11 cellular contexts compared by ENCODE assay signal in the genomic region with DNA sequence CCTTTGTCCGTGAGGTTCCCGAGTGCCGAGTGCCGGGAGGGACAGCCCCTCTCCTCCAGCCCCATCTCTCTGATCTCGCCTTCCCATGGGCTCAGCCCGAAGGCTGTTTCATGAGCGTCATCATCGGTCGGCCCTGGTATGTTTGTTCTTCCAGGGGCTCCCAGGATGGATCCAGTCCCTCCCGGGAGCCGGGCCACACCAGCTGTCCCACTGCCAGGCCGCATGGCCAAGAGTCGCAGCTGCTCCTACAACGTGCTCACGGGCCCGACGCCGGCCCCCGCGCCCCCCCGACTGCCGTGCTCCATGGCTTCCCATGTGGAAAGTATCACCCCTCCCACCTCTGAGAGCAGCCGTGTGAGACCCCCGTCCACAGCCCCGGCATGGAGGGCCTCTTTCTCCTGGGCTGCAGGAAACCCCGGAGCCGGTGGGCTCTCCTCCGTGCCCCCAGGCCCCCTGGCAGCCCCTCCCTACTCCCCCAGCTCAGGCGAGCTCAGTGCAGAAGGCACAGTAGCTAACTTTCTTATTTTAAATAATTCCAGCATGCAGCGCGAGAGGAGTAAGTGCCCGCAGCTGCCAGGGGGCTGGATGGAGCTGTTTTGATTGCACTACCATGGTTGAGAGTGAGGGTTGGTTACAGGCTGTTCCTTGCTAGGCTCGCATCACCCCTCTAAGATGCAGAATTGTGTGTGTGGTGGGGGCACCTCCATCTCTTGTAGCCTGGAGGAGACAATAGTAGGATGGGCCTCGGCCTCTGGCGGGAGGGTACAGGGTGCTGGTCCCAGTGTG. TPM values are rescaled to one million over a fixed set of nuclear protein-coding genes. Genes with fewer than 3 reads are reported as not detected.
A peak's percentile ranks its signal among the peaks of the same experiment; 100 is the strongest.
DNase-seq lines count a peak whose midpoint lies in the region; ATAC-seq, FAIRE-seq and TF ChIP-seq lines count a peak whose summit lies in the region.
"Had no signal": no experiment of that assay in that cellular context is flagged by ENCODE, and none has a peak within 500 bp of the region (broad histone marks: within the 10 kb centered on the region; RNA-seq: fewer than 3 reads in every experiment).

No MANE protein-coding gene starts in this region.

- no peaks in the 10 kb centered on the region for H3K27me3 ChIP-seq in SK-N-SH (ENCODE audit: insufficient read depth)
- peaks cover 0 to 14% (median 12%) of the 10 kb centered on the region in 4 experiments; a peak in 4 of 7 replicates for H3K27me3 ChIP-seq in H1 (replicated peaks in 1 of 4; ENCODE audit: control insufficient read depth in 3 of 4, extremely low read depth in 1 of 4, insufficient read depth in 3 of 4, low read length in 3 of 4)

- no peak overlapping the region for H4K5ac ChIP-seq in H1 (ENCODE audit: insufficient read length, low read depth, low read length)

- H2BK120ac ChIP-seq in H1 (replicated peaks; ENCODE audit: low read depth, low read length), result no peak overlapping the region

- peak overlapping the region; percentile 71 for H2AK5ac ChIP-seq in H1 (ENCODE audit: low read depth, low read length)

- H3K4me2 ChIP-seq in SK-N-SH (no peak overlapping the region), H1 (ENCODE audit: insufficient read depth in 1 of 2, low read depth in 2 of 2, low read length in 2 of 2) (no peak overlapping the region)

- peak overlapping the region; percentile 60 for H3K18ac ChIP-seq in H1 (ENCODE audit: extremely low read depth, low read length)

- no peaks in the 10 kb centered on the region for H3K9me3 ChIP-seq in SK-N-SH
- peaks cover 0 to 6% of the 10 kb centered on the region in 2 experiments; a peak in 1 of 4 replicates for H3K9me3 ChIP-seq in H1 (ENCODE audit: insufficient read depth in 2 of 2, low read depth in 1 of 2, low read length in 1 of 2)

- TF ChIP-seq EP300 in SK-N-SH (IDR thresholded peaks at IDR 0.05; ENCODE audit: borderline replicate concordance in 1 of 2, low read depth in 1 of 2, low read length in 1 of 2) (no peak), H1 (IDR thresholded peaks at IDR 0.05; ENCODE audit: borderline replicate concordance in 1 of 2, low read depth in 2 of 2, low read length in 2 of 2) (no peak)

- DNase-seq in SK-N-SH (peak; percentile 68), H1 (ENCODE audit: low read depth in 1 of 2, low spot score in 2 of 2) (no peak), myocyte (ENCODE audit: low read depth) (peak; percentile 84), ureter (ENCODE audit: low spot score) (peak; percentile 61), NCI-H2081 treated with DMSO at 0.1 percent for 48 hours (lab: John Stamatoyannopoulos, UW) (no peak), NCI-H2029 treated with DMSO at 0.1 percent for 48 hours (lab: John Stamatoyannopoulos, UW) (no peak)
- DNase-seq: foreskin melanocyte; NK-92 treated with Interleukin-12 subunit alpha and Interleukin-12 subunit beta, amount 100 ng/mL, for 24 hours; T-cell had no signal

- peaks cover 21% of the 10 kb centered on the region for H3K79me1 ChIP-seq in H1 (ENCODE audit: low read depth, low read length)

- TF ChIP-seq CTCF in SK-N-SH (IDR thresholded peaks at IDR 0.05), result no peak
- TF ChIP-seq CTCF in H1 (IDR thresholded peaks at IDR 0.05; ENCODE audit: control extremely low read depth in 1 of 3, insufficient read depth in 1 of 3, low read depth in 1 of 3, low read length in 3 of 3), result no peak

- H3K79me2 ChIP-seq in SK-N-SH (ENCODE audit: insufficient read depth) (peaks cover 16% of the 10 kb centered on the region; the same call in 1 of the 2 replicates), H1 (ENCODE audit: control insufficient read depth in 1 of 2, insufficient read depth in 2 of 2, low read length in 2 of 2) (peaks cover 6 to 47% of the 10 kb centered on the region in 2 experiments; a peak in 3 of 4 replicates)

- peak overlapping the region; percentile 75; the same call in 1 of the 2 replicates for H4K8ac ChIP-seq in H1 (ENCODE audit: extremely low read depth, insufficient read depth, low read length)

- FAIRE-seq in H1 (lab: Jason Lieb, UNC), result no peak

- CTCF ChIA-PET in SK-N-SH (lab: Yijun Ruan, JAX), result interaction anchor here (0.6 to 2.1 kb wide), 4 partner anchors 23 to 165 kb away, joined by 3 to 6 read pairs (median 5); no protein-coding TSS in a partner anchor
- CTCF ChIA-PET in H1 (lab: Charles Lee; ENCODE audit: partially characterized antibody), result interaction anchor here (0.7 to 15.6 kb wide), 7 partner anchors 12 to 158 kb away, joined by 3 to 173 read pairs (median 4); no protein-coding TSS in a partner anchor

- H4K91ac ChIP-seq in H1 (replicated peaks; ENCODE audit: insufficient read length, low read length), result peak overlapping the region; percentile 17

- H3K9me2 ChIP-seq in SK-N-SH, result no peaks in the 10 kb centered on the region

- TF ChIP-seq POLR2A in H1 (IDR thresholded peaks at IDR 0.05; ENCODE audit: control extremely low read depth in 1 of 2, low read depth in 2 of 2, low read length in 2 of 2), result no peak

- peak overlapping the region in 1 of 2 experiments; percentile 60; a peak in 2 of 4 replicates for H3K27ac ChIP-seq in SK-N-SH (ENCODE audit: low read depth in 2 of 2, low read length in 1 of 2)
- no peak overlapping the region for H3K27ac ChIP-seq in H1 (ENCODE audit: low read depth, low read length)

- peak overlapping the region; percentile 53 for H3K4ac ChIP-seq in H1 (replicated peaks; ENCODE audit: insufficient read length, low read depth, low read length)

- H2BK12ac ChIP-seq in H1 (ENCODE audit: low read depth, low read length), result peak overlapping the region; percentile 88; the same call in 1 of the 2 replicates

- TF ChIP-seq RAD21 in SK-N-SH (IDR thresholded peaks at IDR 0.05; ENCODE audit: low read length), result no peak
- TF ChIP-seq RAD21 in H1 (IDR thresholded peaks at IDR 0.05 in 1 of 2, conservative IDR thresholded peaks at IDR 0.05 in 1 of 2; ENCODE audit: low read depth in 2 of 2, low read length in 2 of 2), result no peak

- H2AFZ ChIP-seq in SK-N-SH (ENCODE audit: low read depth) (no peak overlapping the region), H1 (ENCODE audit: low read length) (no peak overlapping the region)

- H3K4me3 ChIP-seq in SK-N-SH (ENCODE audit: low read depth in 2 of 2, low read length in 1 of 2) (no peak overlapping the region), H1 (ENCODE audit: extremely low read depth in 1 of 4, insufficient read depth in 2 of 4, low read depth in 3 of 4, low read length in 4 of 4) (no peak overlapping the region)

- H3K4me1 ChIP-seq in SK-N-SH (ENCODE audit: control insufficient read depth in 1 of 2, insufficient read depth in 2 of 2, low read depth in 1 of 2, low read length in 1 of 2) (peaks cover 20 to 71% of the 10 kb centered on the region in 2 experiments; a peak in 3 of 4 replicates), H1 (replicated peaks in 1 of 4; ENCODE audit: control insufficient read depth in 3 of 4, insufficient read depth in 4 of 4, low read length in 3 of 4) (peaks cover 20 to 70% (median 62%) of the 10 kb centered on the region in 4 experiments)

- H3K14ac ChIP-seq in H1 (ENCODE audit: insufficient read length), result no peak overlapping the region

- no peak overlapping the region for H3K23ac ChIP-seq in H1 (ENCODE audit: insufficient read length)

- POLR2A ChIA-PET in SK-N-SH (lab: Yijun Ruan, JAX), result interaction anchor here (1.0 kb wide), 1 partner anchor 10 kb away, joined by 3 read pairs; no protein-coding TSS in a partner anchor
- POLR2A ChIA-PET in H1 (lab: Charles Lee; ENCODE audit: partially characterized antibody), result interaction anchor here (1.0 to 5.2 kb wide), 4 partner anchors 14 to 150 kb away, joined by 3 to 28 read pairs (median 4); no protein-coding TSS in a partner anchor

- WGBS in SK-N-SH (ENCODE audit: low lambda C conversion rate), result 76% methylated on average over 25 of the region's 35 CpGs
- 77% methylated on average over 28 of the region's 35 CpGs; no CpG with 5 or more reads in 1 of the 2 experiments for WGBS in H1 (ENCODE audit: extremely low coverage in 1 of 2, insufficient coverage in 1 of 2, insufficient read length in 1 of 2, insufficient replicate concordance in 2 of 2, low coverage in 1 of 2, low lambda C conversion rate in 2 of 2, missing lambda C conversion rate in 1 of 2), 2 experiments

- H4K20me1 ChIP-seq in SK-N-SH (ENCODE audit: insufficient read depth), result peaks cover 76% of the 10 kb centered on the region
- H4K20me1 ChIP-seq in H1 (replicated peaks in 1 of 2; ENCODE audit: control insufficient read depth in 1 of 2, insufficient read depth in 2 of 2, low read length in 2 of 2), result peaks cover 3 to 12% of the 10 kb centered on the region in 2 experiments

- H2BK20ac ChIP-seq in H1 (ENCODE audit: low read length), result no peak overlapping the region

- no peaks in the 10 kb centered on the region for H3F3A ChIP-seq in SK-N-SH (replicated peaks; ENCODE audit: insufficient read depth)

- H2BK5ac ChIP-seq in H1 (ENCODE audit: low read depth, low read length), result peak overlapping the region; percentile 66; the same call in 1 of the 2 replicates

- H3K23me2 ChIP-seq in H1 (ENCODE audit: low read depth, low read length), result peaks cover 11% of the 10 kb centered on the region

- H3K36me3 ChIP-seq in SK-N-SH (replicated peaks in 1 of 2; ENCODE audit: control insufficient read depth in 1 of 2, insufficient read depth in 2 of 2, low read length in 1 of 2) (no peaks in the 10 kb centered on the region), H1 (ENCODE audit: control insufficient read depth in 2 of 4, insufficient read depth in 4 of 4, low read length in 3 of 4) (no peaks in the 10 kb centered on the region)

- ATAC-seq in SK-N-SH treated with all-trans-retinoic acid at 6 μM for 48 hours (no peak), HG03354 (IDR thresholded peaks at IDR 0.05; ENCODE audit: poor library complexity, severe bottlenecking, unreplicated experiment) (no peak)
- ATAC-seq: T-cell had no signal

- no peak overlapping the region for H3K56ac ChIP-seq in H1 (replicated peaks; ENCODE audit: insufficient read length, low read depth, low read length)

- H2BK15ac ChIP-seq in H1 (ENCODE audit: low read length), result no peak overlapping the region

- H3K9ac ChIP-seq in SK-N-SH, result no peak overlapping the region
- no peak overlapping the region for H3K9ac ChIP-seq in H1 (replicated peaks in 1 of 4; ENCODE audit: extremely low read depth in 1 of 4, low read depth in 3 of 4, low read length in 3 of 4)

RNA-seq across cellular contexts. Expression of a gene that starts 26.6 kb away (rescaled TPM):
- polyA plus RNA-seq in SK-N-SH (2012; rRNA removed) (22.7 and 26.5 TPM in 2 replicates), H1 (2011; rRNA removed) (26.0 and 40.0 TPM in 2 replicates)
- 18.5 and 22.7 TPM in 2 replicates for polyA plus RNA-seq in SK-N-SH (2012; cell fraction: cytosol; rRNA removed)
- polyA plus RNA-seq in SK-N-SH (2012; cell fraction: nucleus; rRNA removed), result 94.0 and 103 TPM in 2 replicates
- total RNA-seq in H1 (2021; fragmentation: NEBNext Ultra II Directional; extraction: Animal tissue kit (Norgen Biotek cat#: 25700)), result 65.6 and 66.2 TPM in 2 replicates
- polyA plus RNA-seq in H1 (2011; cell fraction: cytosol; rRNA removed), result 26.5 TPM
- polyA plus RNA-seq in H1 (2011; cell fraction: nucleus; rRNA removed), result 123 TPM
- 42.4 to 51.0 TPM (median 44.8 TPM) in 4 replicates for polyA plus RNA-seq in H1 (2012, experiment 1 of 2)
- polyA plus RNA-seq in H1 (2012, experiment 2 of 2), result 18.4 TPM
- polyA plus RNA-seq in H1 (2013, experiment 1 of 2), result 30.0 TPM
- 30.1 TPM for polyA plus RNA-seq in H1 (2013, experiment 2 of 2)
- 35.8 and 37.6 TPM in 2 replicates for polyA minus RNA-seq in H1 (2011; rRNA and poly(A)+ RNA removed)
- polyA minus RNA-seq in H1 (2011; cell fraction: cytosol; rRNA and poly(A)+ RNA removed), result 76.6 TPM
- 93.7 TPM for polyA minus RNA-seq in H1 (2011; cell fraction: nucleus; rRNA and poly(A)+ RNA removed)
- total RNA-seq in myocyte (37.4 and 51.1 TPM in 2 replicates), ureter (49.8 TPM)
- polyA plus RNA-seq in myocyte (2012), result 17.4 TPM

Comparison
In these comparisons a context has a peak if more than half of its experiments do, and no peak if none do; other contexts are left out.
1. DNase-seq: peak in SK-N-SH (single experiment), myocyte (single experiment) and ureter (single experiment); none in H1 (0 of 2), NCI-H2081 treated with DMSO at 0.1 percent for 48 hours (single experiment) and NCI-H2029 treated with DMSO at 0.1 percent for 48 hours (single experiment).